ENCODE assay signal across 12 cellular contexts in genomic region chr6:166752097-166752496, GRCh38.
A peak's percentile ranks its signal among the peaks of the same experiment; 100 is the strongest.
DNase-seq lines count a peak whose midpoint lies in the region; ATAC-seq and TF ChIP-seq lines count a peak whose summit lies in the region.
"Had no signal": no experiment of that assay in that cellular context is flagged by ENCODE, and none has a peak within 500 bp of the region (broad histone marks: within the 10 kb centered on the region; RNA-seq: fewer than 3 reads in every experiment).

No MANE protein-coding gene starts in this region.

- no peaks in the 10 kb centered on the region for H3K4me1 Mint-ChIP-seq in T-helper 2 cell treated with Interferon-gamma antibody and Interleukin-4, amounts not matched to agents 5 μg/mL and 100 μg/mL, for 36 hours (ENCODE audit: low read depth)
- peaks cover 39% of the 10 kb centered on the region for H3K4me1 Mint-ChIP-seq in osteocyte (ENCODE audit: unreplicated experiment)

- H3K27ac Mint-ChIP-seq in T-helper 2 cell treated with Interferon-gamma antibody and Interleukin-4, amounts not matched to agents 5 μg/mL and 100 μg/mL, for 36 hours: no peak overlapping the region
- no peak overlapping the region for H3K27ac Mint-ChIP-seq in osteocyte (ENCODE audit: unreplicated experiment)
- H3K27ac Mint-ChIP-seq: T-helper 1 cell treated with Interleukin-12 subunit alpha and Interleukin-12 subunit beta and Interleukin-4 antibody, amounts not matched to agents 30 μg/mL and 1 μg/mL, for 36 hours had no signal

- ATAC-seq in GM19438 (IDR thresholded peaks at IDR 0.05; ENCODE audit: low read depth, unreplicated experiment): peak; percentile 71
- peak; percentile 98 for ATAC-seq in HG02870 (IDR thresholded peaks at IDR 0.05; ENCODE audit: unreplicated experiment)
- ATAC-seq in HG03521 (IDR thresholded peaks at IDR 0.05; ENCODE audit: unreplicated experiment): peak; percentile 95
- ATAC-seq: psoas muscle had no signal

- H3K27me3 Mint-ChIP-seq in T-helper 2 cell treated with Interferon-gamma antibody and Interleukin-4, amounts not matched to agents 5 μg/mL and 100 μg/mL, for 36 hours (ENCODE audit: low read depth): peaks cover 19% of the 10 kb centered on the region
- peaks cover 1% of the 10 kb centered on the region for H3K27me3 Mint-ChIP-seq in osteocyte (ENCODE audit: unreplicated experiment)

- H3K4me3 Mint-ChIP-seq in T-helper 2 cell treated with Interferon-gamma antibody and Interleukin-4, amounts not matched to agents 5 μg/mL and 100 μg/mL, for 36 hours: no peak overlapping the region
- no peak overlapping the region for H3K4me3 Mint-ChIP-seq in osteocyte (ENCODE audit: unreplicated experiment)
- H3K4me3 Mint-ChIP-seq: T-helper 1 cell treated with Interleukin-12 subunit alpha and Interleukin-12 subunit beta and Interleukin-4 antibody, amounts not matched to agents 30 μg/mL and 1 μg/mL, for 36 hours had no signal

- DNase-seq in GM13976 (ENCODE audit: low spot score) (peak; percentile 69), osteocyte (ENCODE audit: extremely low spot score, unreplicated experiment) (no peak), NCI-H2107 (lab: John Stamatoyannopoulos, UW) (no peak)
- no peak for DNase-seq in T-helper 2 cell treated with Interferon-gamma antibody and Interleukin-4, amounts not matched to agents 5 μg/mL and 100 μg/mL, for 36 hours (ENCODE audit: low spot score)
- DNase-seq in stimulated activated CD4-positive, alpha-beta T cell treated with anti-CD3 and anti-CD28 coated beads, Interleukin-1b, Interleukin-23, amount 100 ng/mL, for 48 hours: no peak
- DNase-seq: NCI-H1436, psoas muscle, tibial artery had no signal

- H3K9me3 Mint-ChIP-seq in T-helper 2 cell treated with Interferon-gamma antibody and Interleukin-4, amounts not matched to agents 5 μg/mL and 100 μg/mL, for 36 hours: no peaks in the 10 kb centered on the region
- H3K9me3 Mint-ChIP-seq in osteocyte (ENCODE audit: unreplicated experiment): no peaks in the 10 kb centered on the region
- H3K9me3 Mint-ChIP-seq: T-helper 1 cell treated with Interleukin-12 subunit alpha and Interleukin-12 subunit beta and Interleukin-4 antibody, amounts not matched to agents 30 μg/mL and 1 μg/mL, for 36 hours had no signal

- H3K36me3 Mint-ChIP-seq in T-helper 2 cell treated with Interferon-gamma antibody and Interleukin-4, amounts not matched to agents 5 μg/mL and 100 μg/mL, for 36 hours (ENCODE audit: low read depth): no peaks in the 10 kb centered on the region
- H3K36me3 Mint-ChIP-seq in osteocyte (ENCODE audit: unreplicated experiment): no peaks in the 10 kb centered on the region

- in situ Hi-C loops in GM13976 (cut with MboI; ENCODE audit: low sequenced_read_pairs, unreplicated experiment): no loop called here

- TF ChIP-seq CTCF in GM13976 (IDR thresholded peaks at IDR 0.05; ENCODE audit: borderline replicate concordance, control extremely low read depth, extremely low read depth, insufficient read depth, missing control alignments) (no peak), osteocyte (IDR thresholded peaks at IDR 0.05) (no peak)
